24 cellular contexts compared by ENCODE assay signal in the genomic region with DNA sequence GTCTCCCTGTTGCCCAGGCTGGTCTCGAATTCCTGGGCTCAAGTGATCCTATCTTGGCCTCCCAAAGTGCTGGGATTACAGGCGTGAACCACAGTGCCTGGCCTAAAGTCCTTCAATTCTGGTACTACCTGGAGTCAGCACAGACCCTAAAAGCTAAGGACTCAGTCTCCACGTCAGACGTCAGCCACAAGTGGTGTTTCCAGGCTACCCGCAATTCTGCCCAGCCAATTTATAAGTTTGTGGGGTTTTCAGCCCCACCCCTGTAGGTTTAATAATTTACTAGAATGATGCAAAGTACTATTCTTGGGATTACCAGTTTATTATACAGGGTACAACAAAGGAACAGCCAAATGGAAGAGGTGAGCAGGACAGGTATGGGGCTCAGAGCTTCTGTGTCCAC.
"Had no signal": no experiment of that assay in that cellular context is flagged by ENCODE, and none has a peak within 500 bp of the region (broad histone marks: within the 10 kb centered on the region; RNA-seq: fewer than 3 reads in every experiment).

No MANE protein-coding gene starts in this region.

- H3K4me1 Mint-ChIP-seq: activated naive CD8-positive, alpha-beta T cell treated with anti-CD3 and anti-CD28 coated beads, Interleukin-2, amount 50 U/mL, for 24 hours; brain had no signal

- H3K27me3 Mint-ChIP-seq: activated CD4-positive, alpha-beta memory T cell treated with anti-CD3 and anti-CD28 coated beads, Interleukin-2, amount 10 ng/mL, durations not matched to agents 7 days and 5 days; activated CD4-positive, alpha-beta T cell treated with anti-CD3 and anti-CD28 coated beads, Interleukin-2, amount 10 ng/mL, durations not matched to agents 24 days and 14 days; activated naive CD8-positive, alpha-beta T cell treated with anti-CD3 and anti-CD28 coated beads, Interleukin-2, amount 50 U/mL, for 24 hours; brain; stimulated activated naive B cell treated with anti-CD40 and anti-IgM and Interleukin-4, amounts not matched to agents 10 μg/mL and 1 μg/mL and 100 μg/mL, for 72 hours had no signal

- H3K27me3 ChIP-seq: esophagus squamous epithelium, heart right ventricle, ovary, right atrium auricular region, upper lobe of right lung had no signal

- H3K4me1 ChIP-seq: prostate gland, upper lobe of right lung had no signal

- H3K36me3 ChIP-seq: ovary, prostate gland had no signal

- H3K4me2 ChIP-seq: SK-N-SH had no signal

- H3K27ac ChIP-seq: esophagus squamous epithelium, heart right ventricle, ovary, prostate gland, right atrium auricular region, upper lobe of right lung, VCaP had no signal

- DNase-seq: activated CD4-positive, alpha-beta memory T cell treated with anti-CD3 and anti-CD28 coated beads, Interleukin-2, amount 10 ng/mL, durations not matched to agents 7 days and 5 days; activated CD4-positive, alpha-beta T cell treated with anti-CD3 and anti-CD28 coated beads, Interleukin-2, amount 10 ng/mL, durations not matched to agents 24 days and 14 days; activated effector memory CD4-positive, alpha-beta T cell treated with Interleukin-2 at 50 U/mL for 16 hours; activated naive CD4-positive, alpha-beta T cell treated with anti-CD3 and anti-CD28 coated beads for 36 hours; activated naive CD8-positive, alpha-beta T cell treated with anti-CD3 and anti-CD28 coated beads, Interleukin-2, amount 50 U/mL, for 24 hours; activated T-cell treated with anti-CD3 and anti-CD28 coated beads, Interleukin-2, amount 50 U/mL, for 72 hours; aorta; dermis blood vessel endothelial cell; effector memory CD4-positive, alpha-beta T cell; esophagus squamous epithelium; heart right ventricle; islet precursor cell; natural killer cell; ovary; SK-N-SH; stimulated activated naive B cell treated with anti-CD40 and anti-IgM and Interleukin-4, amounts not matched to agents 10 μg/mL and 1 μg/mL and 100 μg/mL, for 72 hours; upper lobe of right lung had no signal

- H3K9me3 ChIP-seq: ovary, prostate gland, SK-N-SH, upper lobe of right lung had no signal

- H3K4me3 Mint-ChIP-seq: activated CD4-positive, alpha-beta memory T cell treated with anti-CD3 and anti-CD28 coated beads, Interleukin-2, amount 10 ng/mL, durations not matched to agents 7 days and 5 days; activated CD4-positive, alpha-beta T cell treated with anti-CD3 and anti-CD28 coated beads, Interleukin-2, amount 10 ng/mL, durations not matched to agents 24 days and 14 days; activated naive CD4-positive, alpha-beta T cell treated with anti-CD3 and anti-CD28 coated beads for 36 hours; activated naive CD8-positive, alpha-beta T cell treated with anti-CD3 and anti-CD28 coated beads, Interleukin-2, amount 50 U/mL, for 24 hours; activated T-cell treated with anti-CD3 and anti-CD28 coated beads, Interleukin-2, amount 50 U/mL, for 72 hours; brain; natural killer cell; stimulated activated naive B cell treated with anti-CD40 and anti-IgM and Interleukin-4, amounts not matched to agents 10 μg/mL and 1 μg/mL and 100 μg/mL, for 72 hours; T-helper 2 cell treated with Interferon-gamma antibody and Interleukin-4, amounts not matched to agents 5 μg/mL and 100 μg/mL, for 36 hours had no signal

- ATAC-seq: activated CD4-positive, CD25-positive, alpha-beta regulatory T cell treated with anti-CD3 and anti-CD28 coated beads, Interleukin-2, amount 50 U/mL, for 24 hours; activated naive CD8-positive, alpha-beta T cell treated with anti-CD3 and anti-CD28 coated beads, Interleukin-2, amount 50 U/mL, for 24 hours; activated T-cell treated with anti-CD3 and anti-CD28 coated beads, Interleukin-2, amount 50 U/mL, for 72 hours; heart right ventricle; natural killer cell; stimulated activated naive B cell treated with anti-CD40 and anti-IgM and Interleukin-4, amounts not matched to agents 10 μg/mL and 1 μg/mL and 100 μg/mL, for 72 hours; upper lobe of right lung had no signal

- H3K27ac Mint-ChIP-seq: activated CD4-positive, alpha-beta T cell treated with anti-CD3 and anti-CD28 coated beads, Interleukin-2, amount 10 ng/mL, durations not matched to agents 24 days and 14 days; activated naive CD4-positive, alpha-beta T cell treated with anti-CD3 and anti-CD28 coated beads for 36 hours; activated naive CD8-positive, alpha-beta T cell treated with anti-CD3 and anti-CD28 coated beads, Interleukin-2, amount 50 U/mL, for 24 hours; activated T-cell treated with anti-CD3 and anti-CD28 coated beads, Interleukin-2, amount 50 U/mL, for 72 hours; stimulated activated naive B cell treated with anti-CD40 and anti-IgM and Interleukin-4, amounts not matched to agents 10 μg/mL and 1 μg/mL and 100 μg/mL, for 72 hours; T-helper 2 cell treated with Interferon-gamma antibody and Interleukin-4, amounts not matched to agents 5 μg/mL and 100 μg/mL, for 36 hours had no signal

- H3K4me3 ChIP-seq: esophagus squamous epithelium, heart right ventricle, lung, ovary, prostate gland, right atrium auricular region, upper lobe of right lung had no signal

- H3K9ac ChIP-seq: SK-N-SH had no signal
